Comparison of ENCODE assay signal across 1 cellular context in genomic region chr12:124992874-124993567, GRCh38.
TF ChIP-seq lines count a peak whose summit lies in the region.

No MANE protein-coding gene starts in this region.

TF ChIP-seq in HEK293, 187 proteins besides CTCF, POLR2A, EP300 and RAD21 (continued from another document and continues in another):
- TF ChIP-seq ZBTB26 (tag by site-specific recombination; optimal IDR thresholded peaks at IDR 0.05): peak; percentile 32
- peak; percentile 95 for TF ChIP-seq ZNF335 (tag by site-specific recombination; conservative IDR thresholded peaks at IDR 0.05)
- no peak for TF ChIP-seq ZNF704 (tag by site-specific recombination; IDR thresholded peaks at IDR 0.05)
- TF ChIP-seq EGR2 (tag by site-specific recombination; IDR thresholded peaks at IDR 0.05; ENCODE audit: low read depth): no peak
- no peak for TF ChIP-seq ZNF510 (tag by site-specific recombination; IDR thresholded peaks at IDR 0.05; ENCODE audit: insufficient replicate concordance)
- no peak for TF ChIP-seq ZBTB49 (tag by site-specific recombination; IDR thresholded peaks at IDR 0.05; ENCODE audit: low read depth)
- peak; percentile 88 for TF ChIP-seq ZBTB20 (tag by site-specific recombination; IDR thresholded peaks at IDR 0.05)
- no peak for TF ChIP-seq ZBTB48 (tag by site-specific recombination; IDR thresholded peaks at IDR 0.05)
- TF ChIP-seq ZFP37 (tag by site-specific recombination; IDR thresholded peaks at IDR 0.05): no peak
- TF ChIP-seq ZNF544 (tag by site-specific recombination; IDR thresholded peaks at IDR 0.05): no peak
- TF ChIP-seq HIC1 (tag by site-specific recombination; IDR thresholded peaks at IDR 0.05): peak; percentile 70
- no peak for TF ChIP-seq ATF2 (tag by site-specific recombination; IDR thresholded peaks at IDR 0.05; ENCODE audit: low read depth)
- no peak for TF ChIP-seq ZNF10 (tag by site-specific recombination; IDR thresholded peaks at IDR 0.05)
- no peak for TF ChIP-seq SP3 (tag by site-specific recombination; IDR thresholded peaks at IDR 0.05)
- no peak for TF ChIP-seq ZNF777 (tag by site-specific recombination; IDR thresholded peaks at IDR 0.05; ENCODE audit: borderline replicate concordance)
- no peak for TF ChIP-seq ZFHX2 (tag by site-specific recombination; conservative IDR thresholded peaks at IDR 0.05)
- TF ChIP-seq YY2 (tag by site-specific recombination; IDR thresholded peaks at IDR 0.05): 0 out of 2 replicates have a peak, but pooled peaks have one; percentile 37
- TF ChIP-seq ZNF24 (tag by site-specific recombination; IDR thresholded peaks at IDR 0.05): 0 out of 2 replicates have a peak, but pooled peaks have one; percentile 28
- TF ChIP-seq ZBTB21 (tag by site-specific recombination; IDR thresholded peaks at IDR 0.05): no peak
- no peak; the same call in 1 of the 2 replicates for TF ChIP-seq ZNF660 (tag by site-specific recombination; IDR thresholded peaks at IDR 0.05)
- no peak for TF ChIP-seq ZNF449 (tag by site-specific recombination; IDR thresholded peaks at IDR 0.05)
- no peak for TF ChIP-seq ZNF26 (tag by site-specific recombination; IDR thresholded peaks at IDR 0.05)
- TF ChIP-seq ZNF629 (tag by site-specific recombination; IDR thresholded peaks at IDR 0.05): peak; percentile 55; the same call in 1 of the 2 replicates
- no peak for TF ChIP-seq ZNF658 (tag by site-specific recombination; IDR thresholded peaks at IDR 0.05)
- no peak for TF ChIP-seq ZNF274 (IDR thresholded peaks at IDR 0.05; ENCODE audit: low read length)
- TF ChIP-seq ZNF274 (tag by site-specific recombination; IDR thresholded peaks at IDR 0.05; ENCODE audit: borderline replicate concordance): no peak
- no peak for TF ChIP-seq ZNF114 (tag by site-specific recombination; IDR thresholded peaks at IDR 0.05)
- no peak for TF ChIP-seq ZNF280C (tag by site-specific recombination; IDR thresholded peaks at IDR 0.05)
- TF ChIP-seq ZNF146 (tag by site-specific recombination; IDR thresholded peaks at IDR 0.05): no peak
- no peak for TF ChIP-seq PBX3 (CRISPR knock-in tag; IDR thresholded peaks at IDR 0.05)
- TF ChIP-seq ZNF394 (tag by site-specific recombination; IDR thresholded peaks at IDR 0.05; ENCODE audit: borderline replicate concordance): peak; percentile 48; the same call in 1 of the 2 replicates
- no peak for TF ChIP-seq ZNF558 (tag by site-specific recombination; IDR thresholded peaks at IDR 0.05)
- TF ChIP-seq ZNF133 (tag by site-specific recombination; IDR thresholded peaks at IDR 0.05): no peak
- no peak for TF ChIP-seq ZNF843 (tag by site-specific recombination; IDR thresholded peaks at IDR 0.05)
- TF ChIP-seq ZNF785 (tag by site-specific recombination; IDR thresholded peaks at IDR 0.05): no peak
- TF ChIP-seq ZNF362 (tag by site-specific recombination; IDR thresholded peaks at IDR 0.05): no peak
- no peak for TF ChIP-seq ZNF169 (tag by site-specific recombination; IDR thresholded peaks at IDR 0.05)
- peak; percentile 64; the same call in 1 of the 2 replicates for TF ChIP-seq KLF10 (tag by site-specific recombination; IDR thresholded peaks at IDR 0.05)
- TF ChIP-seq ZSCAN30 (tag by site-specific recombination; IDR thresholded peaks at IDR 0.05): peak; percentile 22; the same call in 1 of the 2 replicates
- TF ChIP-seq RBAK (tag by site-specific recombination; IDR thresholded peaks at IDR 0.05): no peak
- no peak for TF ChIP-seq ZNF175 (tag by site-specific recombination; IDR thresholded peaks at IDR 0.05)
- TF ChIP-seq PRDM6 (tag by site-specific recombination; IDR thresholded peaks at IDR 0.05): no peak
- TF ChIP-seq ZSCAN18 (tag by site-specific recombination; IDR thresholded peaks at IDR 0.05): no peak
- 0 out of 2 replicates have a peak, but pooled peaks have one; percentile 39 for TF ChIP-seq ZNF2 (tag by site-specific recombination; IDR thresholded peaks at IDR 0.05)
